Comparison of ENCODE assay signal across 8 cellular contexts in genomic region chr3:102673271-102674115, GRCh38.
A peak's percentile ranks its signal among the peaks of the same experiment; 100 is the strongest.
DNase-seq lines count a peak whose midpoint lies in the region; ATAC-seq and TF ChIP-seq lines count a peak whose summit lies in the region.

No MANE protein-coding gene starts in this region.

- H3K27ac Mint-ChIP-seq in activated naive CD8-positive, alpha-beta T cell treated with anti-CD3 and anti-CD28 coated beads for 36 hours, result no peak overlapping the region

- intact Hi-C loops in cardiac septum (cut with DNase I), result loop anchor here (5.0 kb wide), 1 partner anchor 69 kb away; no protein-coding TSS in a partner anchor

- H3K36me3 Mint-ChIP-seq in activated naive CD8-positive, alpha-beta T cell treated with anti-CD3 and anti-CD28 coated beads for 36 hours, result no peaks in the 10 kb centered on the region

- ATAC-seq in HG02588 (IDR thresholded peaks at IDR 0.05; ENCODE audit: unreplicated experiment) (peak; percentile 86), HG03025 (IDR thresholded peaks at IDR 0.05; ENCODE audit: low FRiP score, unreplicated experiment) (no peak)

- DNase-seq in NAMALWA (ENCODE audit: low spot score) (peak; percentile 66), SK-N-DZ (ENCODE audit: low spot score) (peak; percentile 72), cardiac septum (ENCODE audit: low spot score) (peak; percentile 75), renal cortical epithelial cell (ENCODE audit: low read depth) (peak; percentile 34)
- DNase-seq in activated naive CD8-positive, alpha-beta T cell treated with anti-CD3 and anti-CD28 coated beads for 36 hours, result peak; percentile 44

- no peaks in the 10 kb centered on the region for H3K9me3 Mint-ChIP-seq in activated naive CD8-positive, alpha-beta T cell treated with anti-CD3 and anti-CD28 coated beads for 36 hours

- H3K27me3 Mint-ChIP-seq in activated naive CD8-positive, alpha-beta T cell treated with anti-CD3 and anti-CD28 coated beads for 36 hours, result peaks cover 18% of the 10 kb centered on the region

- H3K4me3 Mint-ChIP-seq in activated naive CD8-positive, alpha-beta T cell treated with anti-CD3 and anti-CD28 coated beads for 36 hours, result no peak overlapping the region

- no peaks in the 10 kb centered on the region for H3K4me1 Mint-ChIP-seq in activated naive CD8-positive, alpha-beta T cell treated with anti-CD3 and anti-CD28 coated beads for 36 hours

- peak; percentile 83 for TF ChIP-seq CTCF in GM12873 (IDR thresholded peaks at IDR 0.05; ENCODE audit: insufficient read depth, low read depth, low read length, missing control alignments)
